ENCODE assay signal across 16 cellular contexts in genomic region chr13:110276553-110276950, GRCh38. TPM values are rescaled to one million over a fixed set of nuclear protein-coding genes. Genes with fewer than 3 reads are reported as not detected.
DNase-seq lines count a peak whose midpoint lies in the region; ATAC-seq and TF ChIP-seq lines count a peak whose summit lies in the region.
"Had no signal": no experiment of that assay in that cellular context is flagged by ENCODE, and none has a peak within 500 bp of the region (broad histone marks: within the 10 kb centered on the region; RNA-seq: fewer than 3 reads in every experiment).

No MANE protein-coding gene starts in this region.

- H3K4me3 ChIP-seq in left ventricle myocardium inferior (no peak overlapping the region), right cardiac atrium (ENCODE audit: low read length) (no peak overlapping the region), muscle layer of colon (ENCODE audit: low read depth in 1 of 2, low read length in 2 of 2) (no peak overlapping the region), thoracic aorta (no peak overlapping the region)
- H3K4me3 ChIP-seq: GM12878, HAP-1 had no signal

- peaks cover under 1% of the 10 kb centered on the region for H3K27me3 Mint-ChIP-seq in nephron progenitor cell (ENCODE audit: low read depth, poor library complexity)

- H3K36me3 Mint-ChIP-seq in nephron progenitor cell (ENCODE audit: low read depth): peaks cover 11% of the 10 kb centered on the region
- H3K36me3 Mint-ChIP-seq: CD4-positive, alpha-beta memory T cell had no signal

- H3K27ac Mint-ChIP-seq in nephron progenitor cell: no peak overlapping the region
- H3K27ac Mint-ChIP-seq: CD4-positive, alpha-beta memory T cell had no signal

- no peak for TF ChIP-seq CTCF in left ventricle myocardium inferior (IDR thresholded peaks at IDR 0.05; ENCODE audit: borderline replicate concordance)
- no peak for TF ChIP-seq CTCF in thoracic aorta (IDR thresholded peaks at IDR 0.05)
- no peak for TF ChIP-seq CTCF in nephron progenitor cell (IDR thresholded peaks at IDR 0.05)

- H3K4me1 Mint-ChIP-seq in nephron progenitor cell: peaks cover 25% of the 10 kb centered on the region
- H3K4me1 Mint-ChIP-seq: CD4-positive, alpha-beta memory T cell had no signal

- no peaks in the 10 kb centered on the region for H3K9me3 Mint-ChIP-seq in nephron progenitor cell
- H3K9me3 Mint-ChIP-seq: CD4-positive, alpha-beta memory T cell had no signal

- H3K27ac ChIP-seq in left ventricle myocardium inferior (replicated peaks) (peak overlapping the region; percentile 57), right cardiac atrium (ENCODE audit: low read length) (no peak overlapping the region), muscle layer of colon (ENCODE audit: low read depth, low read length) (peak overlapping the region; percentile 29), thoracic aorta (peak overlapping the region; percentile 21 to 67)

- intact Hi-C loops in left ventricle myocardium inferior (cut with micrococcal nuclease) (no loop called here), right cardiac atrium (cut with DNase I) (no loop called here)

- DNase-seq in left ventricle myocardium inferior: no peak
- no peak for DNase-seq in right cardiac atrium
- no peak for DNase-seq in thoracic aorta (ENCODE audit: low spot score)
- no peak for DNase-seq in nephron progenitor cell
- no peak for DNase-seq in NCI-H526 (lab: John Stamatoyannopoulos, UW)
- DNase-seq: CD4-positive, alpha-beta memory T cell; EL; KG1; NCI-H1105 treated with DMSO at 0.1 percent for 48 hours; NCI-H187 treated with DMSO at 0.1 percent for 48 hours; NCI-H226; NCI-H524 had no signal

- no peak overlapping the region for H3K4me3 Mint-ChIP-seq in nephron progenitor cell
- H3K4me3 Mint-ChIP-seq: CD4-positive, alpha-beta memory T cell had no signal

- H3K9ac ChIP-seq in muscle layer of colon (ENCODE audit: low read length): no peak overlapping the region

- H3K27me3 ChIP-seq in left ventricle myocardium inferior (ENCODE audit: low read depth): no peaks in the 10 kb centered on the region
- no peaks in the 10 kb centered on the region for H3K27me3 ChIP-seq in right cardiac atrium (ENCODE audit: control insufficient read depth, insufficient read depth)
- H3K27me3 ChIP-seq in muscle layer of colon (ENCODE audit: control insufficient read depth in 1 of 2, insufficient read depth in 2 of 2, low read length in 2 of 2): no peaks in the 10 kb centered on the region
- H3K27me3 ChIP-seq in thoracic aorta (replicated peaks; ENCODE audit: insufficient read depth): no peaks in the 10 kb centered on the region

- H3K36me3 ChIP-seq in left ventricle myocardium inferior: peaks cover 5% of the 10 kb centered on the region
- no peaks in the 10 kb centered on the region for H3K36me3 ChIP-seq in muscle layer of colon (ENCODE audit: insufficient read depth, low read length)
- H3K36me3 ChIP-seq in thoracic aorta: no peaks in the 10 kb centered on the region
- H3K36me3 ChIP-seq: HAP-1 had no signal

- H3K4me1 ChIP-seq in left ventricle myocardium inferior (peaks cover 94% of the 10 kb centered on the region), right cardiac atrium (ENCODE audit: control insufficient read depth, insufficient read depth, low read length) (peaks cover 6% of the 10 kb centered on the region), muscle layer of colon (ENCODE audit: insufficient read depth, low read length) (peaks cover 76% of the 10 kb centered on the region), thoracic aorta (ENCODE audit: control insufficient read depth in 1 of 2, low read depth in 2 of 2) (peaks cover 18 to 91% of the 10 kb centered on the region in 2 donors)
- H3K4me1 ChIP-seq: HAP-1 had no signal

- 71% methylated on average over 5 of the region's 5 CpGs for WGBS in right cardiac atrium

- H3K9me3 ChIP-seq in left ventricle myocardium inferior (replicated peaks) (no peaks in the 10 kb centered on the region), right cardiac atrium (ENCODE audit: control insufficient read depth, low read length) (no peaks in the 10 kb centered on the region), muscle layer of colon (ENCODE audit: low read length) (no peaks in the 10 kb centered on the region), thoracic aorta (no peaks in the 10 kb centered on the region)
- H3K9me3 ChIP-seq: HAP-1 had no signal

- ATAC-seq in right cardiac atrium (no peak), thoracic aorta (ENCODE audit: insufficient number of reproducible peaks, low FRiP score, low read depth) (peak; percentile 9), HG02852 (IDR thresholded peaks at IDR 0.05; ENCODE audit: unreplicated experiment) (no peak)
- ATAC-seq: GM12878 had no signal

RNA-seq across cellular contexts. Expression of gene COL4A1, which starts 30.4 kb away (rescaled TPM):
- total RNA-seq in left ventricle myocardium inferior (120 TPM), right cardiac atrium (100 to 1,000 TPM in 3 of 4 donors, 10 to 100 TPM in 1; 91.9 to 267 (median 118) TPM), thoracic aorta (100 to 1,000 TPM; 505 to 852 TPM)
- 69.8 TPM for polyA plus RNA-seq in right cardiac atrium
- total RNA-seq: CD4-positive, alpha-beta memory T cell had no signal
- polyA plus RNA-seq: CD4-positive, alpha-beta memory T cell had no signal

RNA-seq across cellular contexts. Expression of gene COL4A2, which starts 30.5 kb away (rescaled TPM):
- 117 TPM for total RNA-seq in left ventricle myocardium inferior
- total RNA-seq in right cardiac atrium: 100 to 1,000 TPM in 3 of 4 donors, 10 to 100 TPM in 1; 84.7 to 268 (median 123) TPM
- polyA plus RNA-seq in right cardiac atrium: 101 TPM
- 1,000 to 10,000 TPM in 1 of 2 donors, 100 to 1,000 TPM in 1; 999 to 1,135 TPM for total RNA-seq in thoracic aorta
- total RNA-seq: CD4-positive, alpha-beta memory T cell had no signal
- polyA plus RNA-seq: CD4-positive, alpha-beta memory T cell had no signal
